In the genomic region with DNA sequence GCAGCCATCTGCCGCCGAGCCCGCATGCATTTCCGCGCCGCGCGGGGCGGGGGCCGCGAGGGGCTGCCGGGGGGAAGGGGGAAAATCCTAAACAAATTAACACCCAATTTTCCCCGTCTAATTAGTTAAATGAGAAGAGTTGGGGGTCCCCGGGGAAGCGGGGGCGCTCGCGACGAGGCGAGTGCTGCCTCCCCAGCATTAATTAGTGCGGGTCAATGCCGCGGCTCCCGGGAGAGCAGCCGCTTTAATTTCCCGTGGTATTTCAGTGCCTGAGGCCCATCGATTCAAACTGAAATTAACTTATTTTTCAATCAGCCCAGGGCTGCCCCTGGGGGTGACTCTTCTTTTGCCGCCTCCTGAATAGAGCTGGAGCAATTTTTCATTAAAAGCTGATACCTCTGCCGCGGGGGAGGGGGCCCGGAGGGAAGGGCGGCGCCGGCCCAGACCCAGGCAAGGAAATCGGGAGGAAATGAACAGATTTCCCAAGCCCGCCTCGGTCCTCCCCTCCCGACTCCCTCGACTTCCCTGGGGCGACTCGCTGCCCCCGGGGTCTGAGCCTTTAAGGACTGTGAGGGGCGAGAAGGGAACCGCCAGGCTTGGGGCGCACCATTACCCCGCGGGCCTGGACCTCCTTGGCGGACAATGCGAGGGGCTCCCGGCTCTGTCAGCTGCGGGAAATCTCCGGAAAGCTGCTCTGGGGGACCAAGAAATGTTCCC, we compare ENCODE assay signal across 8 cellular contexts. TPM values are rescaled to one million over a fixed set of nuclear protein-coding genes. Genes with fewer than 3 reads are reported as not detected.
DNase-seq lines count a peak whose midpoint lies in the region; ATAC-seq and TF ChIP-seq lines count a peak whose summit lies in the region.

No MANE protein-coding gene starts in this region.

- no peaks in the 10 kb centered on the region for H4K20me1 ChIP-seq in SU-DHL-6 (ENCODE audit: low read depth, low read length)

- no peaks in the 10 kb centered on the region for H3K79me2 ChIP-seq in SU-DHL-6 (ENCODE audit: insufficient read depth, low read length)

- no peaks in the 10 kb centered on the region for H3K27me3 ChIP-seq in SU-DHL-6 (ENCODE audit: low read length)

- peak overlapping the region; percentile 81 for H2AFZ ChIP-seq in SU-DHL-6 (ENCODE audit: low read depth, low read length, severe bottlenecking)

- H3K4me2 ChIP-seq in SU-DHL-6 (ENCODE audit: low read depth, low read length, poor library complexity, severe bottlenecking): peak overlapping the region; percentile 85

- peaks cover 3% of the 10 kb centered on the region for H3K4me1 Mint-ChIP-seq in glutamatergic neuron (ENCODE audit: low read depth, unreplicated experiment)

- peak overlapping the region; percentile 81 for H3K4me3 Mint-ChIP-seq in glutamatergic neuron (ENCODE audit: unreplicated experiment)

- no peaks in the 10 kb centered on the region for H3K9me3 ChIP-seq in SU-DHL-6 (ENCODE audit: insufficient read depth, low read length)

- H3K27me3 Mint-ChIP-seq in glutamatergic neuron (ENCODE audit: unreplicated experiment): peaks cover 21% of the 10 kb centered on the region

- DNase-seq in GM12864 (ENCODE audit: low read depth) (no peak), glutamatergic neuron (peak; percentile 78), retinal pigment epithelial cell (ENCODE audit: low read depth) (no peak), SIG-M5 treated with dmso at 0.1 percent for 504 hours (lab: John Stamatoyannopoulos, UW; ENCODE audit: unreplicated experiment) (no peak), KG1 (lab: John Stamatoyannopoulos, UW) (no peak)

- H3K27ac ChIP-seq in SU-DHL-6 (ENCODE audit: low read depth, low read length): no peak overlapping the region

- H3K4me3 ChIP-seq in GM12864 (ENCODE audit: low read depth, low read length): peak overlapping the region; percentile 53
- peak overlapping the region; percentile 64 for H3K4me3 ChIP-seq in SU-DHL-6 (ENCODE audit: insufficient read depth, low read length, poor library complexity, severe bottlenecking)
- H3K4me3 ChIP-seq in retinal pigment epithelial cell (ENCODE audit: low read length): peak overlapping the region; percentile 66

- peaks cover 3% of the 10 kb centered on the region for H3K9me3 Mint-ChIP-seq in glutamatergic neuron (ENCODE audit: unreplicated experiment)

- TF ChIP-seq CTCF in GM12864 (IDR thresholded peaks at IDR 0.05; ENCODE audit: low read depth, low read length, missing control alignments): no peak
- no peak for TF ChIP-seq CTCF in SU-DHL-6 (IDR thresholded peaks at IDR 0.05; ENCODE audit: insufficient read depth, low read length, poor library complexity, severe bottlenecking)
- TF ChIP-seq CTCF in glutamatergic neuron (IDR thresholded peaks at IDR 0.05; ENCODE audit: partially characterized antibody, unreplicated experiment): no peak
- no peak for TF ChIP-seq CTCF in retinal pigment epithelial cell (conservative IDR thresholded peaks at IDR 0.05; ENCODE audit: low read depth, low read length)

- no peaks in the 10 kb centered on the region for H3K9me2 ChIP-seq in SU-DHL-6 (replicated peaks; ENCODE audit: insufficient read depth, low read length)

- peak overlapping the region; percentile 46 for H3K9ac ChIP-seq in SU-DHL-6 (ENCODE audit: low read length)

- H3F3A ChIP-seq in SU-DHL-6 (ENCODE audit: insufficient read depth): no peaks in the 10 kb centered on the region

- ATAC-seq in HG02678 (IDR thresholded peaks at IDR 0.05; ENCODE audit: unreplicated experiment) (no peak), HG02610 (IDR thresholded peaks at IDR 0.05; ENCODE audit: unreplicated experiment) (no peak)

- no peak overlapping the region for H3K27ac Mint-ChIP-seq in glutamatergic neuron (ENCODE audit: unreplicated experiment)

- no peaks in the 10 kb centered on the region for H3K36me3 Mint-ChIP-seq in glutamatergic neuron (ENCODE audit: unreplicated experiment)

- no peaks in the 10 kb centered on the region for H3K36me3 ChIP-seq in SU-DHL-6 (ENCODE audit: low read length)

RNA-seq across cellular contexts. Expression of a gene that starts 18.9 kb away (rescaled TPM):
- not detected for total RNA-seq in glutamatergic neuron (ENCODE audit: unreplicated experiment)

RNA-seq across cellular contexts. Expression of a gene that starts 44.6 kb away (rescaled TPM):
- total RNA-seq in glutamatergic neuron (ENCODE audit: unreplicated experiment): 73.7 TPM
